In genomic region chr9:107276966-107277710, GRCh38 we compare ENCODE assay signal across 23 cellular contexts. TPM values are rescaled to one million over a fixed set of nuclear protein-coding genes. Genes with fewer than 3 reads are reported as not detected.
DNase-seq lines count a peak whose midpoint lies in the region; ATAC-seq and TF ChIP-seq lines count a peak whose summit lies in the region.
"Had no signal": no experiment of that assay in that cellular context is flagged by ENCODE, and none has a peak within 500 bp of the region (broad histone marks: within the 10 kb centered on the region; RNA-seq: fewer than 3 reads in every experiment).

No MANE protein-coding gene starts in this region.

- DNase-seq in A172 (ENCODE audit: low spot score) (peak; percentile 38), ELR (ENCODE audit: low read depth) (peak; percentile 59), fibroblast of villous mesenchyme (ENCODE audit: low read depth) (peak; percentile 31), Ammon's horn (ENCODE audit: low spot score) (no peak), DMS114 treated with DMSO at 0.1 percent for 48 hours (lab: John Stamatoyannopoulos, UW; ENCODE audit: unreplicated experiment) (no peak), cerebellar nuclear complex (lab: John Stamatoyannopoulos, UW) (no peak)
- DNase-seq: activated CD4-positive, alpha-beta T cell treated with anti-CD3 and anti-CD28 coated beads, Interleukin-2, amount 50 U/mL, for 4 hours; CD4-positive, CD25-positive, alpha-beta regulatory T cell; cortex of kidney; DMS 273 treated with DMSO at 0.1 percent for 48 hours; GF-D8; kidney glomerular epithelial cell; NCI-H1105 treated with DMSO at 0.1 percent for 48 hours; NCI-H2081; NCI-H446 treated with DMSO at 0.1 percent for 48 hours; stimulated activated CD4-positive, alpha-beta T cell treated with anti-CD3 and anti-CD28 coated beads, Interleukin-2, amount 100 ng/mL, for 48 hours; T1000 had no signal

- no peak; the same call in 2 of the 3 replicates for ATAC-seq in SK-N-SH treated with all-trans-retinoic acid at 6 μM for 48 hours
- no peak for ATAC-seq in HG03108 (IDR thresholded peaks at IDR 0.05; ENCODE audit: unreplicated experiment)
- ATAC-seq: GM23338; stimulated activated effector memory CD8-positive, alpha-beta T cell treated with anti-CD3 and anti-CD28 coated beads, Interleukin-12 subunit alpha, Interleukin-12 subunit beta, amount 100 ng/mL, for 72 hours; WTC11 had no signal

- TF ChIP-seq CTCF in fibroblast of villous mesenchyme (IDR thresholded peaks at IDR 0.05; ENCODE audit: insufficient read depth, low read depth, low read length): no peak

- H3K4me3 ChIP-seq in fibroblast of villous mesenchyme (ENCODE audit: low read depth, low read length): no peak overlapping the region
- H3K4me3 ChIP-seq: GM23338, smooth muscle cell had no signal

TF ChIP-seq in SK-N-SH treated with all-trans-retinoic acid at 6 μM for 48 hours, 23 proteins besides CTCF, POLR2A, EP300 and RAD21:
- no peak for TF ChIP-seq PATZ1 (CRISPR knock-in tag; IDR thresholded peaks at IDR 0.05; ENCODE audit: borderline replicate concordance)
- peak; percentile 45 for TF ChIP-seq ISL1 (CRISPR knock-in tag; IDR thresholded peaks at IDR 0.05)
- TF ChIP-seq ZNF565 (CRISPR knock-in tag; conservative IDR thresholded peaks at IDR 0.05; ENCODE audit: low read depth): no peak
- no peak for TF ChIP-seq ZC3H10 (CRISPR knock-in tag; IDR thresholded peaks at IDR 0.05)

RNA-seq across cellular contexts. Expression of gene RAD23B, which starts 5.9 kb away (rescaled TPM):
- total RNA-seq in A172 (2014; rRNA removed; shearing (Covaris generic)): 135 and 142 TPM in 2 replicates
- 184 and 375 TPM in 2 replicates for total RNA-seq in fibroblast of villous mesenchyme

Comparison
In these comparisons a context has a peak if more than half of its experiments do, and no peak if none do; other contexts are left out.
1. DNase-seq: peak in A172 (single experiment), ELR (single experiment) and fibroblast of villous mesenchyme (single experiment); none in Ammon's horn (single experiment), DMS114 treated with DMSO at 0.1 percent for 48 hours (single experiment) and cerebellar nuclear complex (0 of 2).